8 cellular contexts compared by ENCODE assay signal in genomic region chr3:61903931-61904657, GRCh38.
DNase-seq lines count a peak whose midpoint lies in the region; ATAC-seq and TF ChIP-seq lines count a peak whose summit lies in the region.

No MANE protein-coding gene starts in this region.

- POLR2A ChIA-PET in MCF 10A (lab: Yijun Ruan, JAX): interaction anchor here (0.7 to 1.8 kb wide), 6 partner anchors 8 to 374 kb away, joined by 3 to 14 read pairs (median 4); no protein-coding TSS in a partner anchor

- BruUV-seq in MCF 10A (replicated peaks; lab: Mats Ljungman, UMichigan): no TSS peak

- H3K36me3 Mint-ChIP-seq in MCF 10A (ENCODE audit: insufficient read depth, unreplicated experiment) (peaks cover 15% of the 10 kb centered on the region), mesothelial cell of epicardium (no peaks in the 10 kb centered on the region)

- CTCF ChIA-PET in MCF 10A (lab: Yijun Ruan, JAX): interaction anchor here (0.6 to 1.9 kb wide), 4 partner anchors 10 to 225 kb away, joined by 3 to 12 read pairs (median 4); no protein-coding TSS in a partner anchor

- H3K27ac Mint-ChIP-seq in MCF 10A (ENCODE audit: low read depth, unreplicated experiment): peak overlapping the region; percentile 31
- peak overlapping the region; percentile 78 for H3K27ac Mint-ChIP-seq in mesothelial cell of epicardium

- peaks cover 11% of the 10 kb centered on the region for H3K4me1 Mint-ChIP-seq in MCF 10A (ENCODE audit: insufficient read depth, unreplicated experiment)
- H3K4me1 Mint-ChIP-seq in mesothelial cell of epicardium: peaks cover 25% of the 10 kb centered on the region

- no peak for TF ChIP-seq CTCF in MCF 10A (IDR thresholded peaks at IDR 0.05; ENCODE audit: unreplicated experiment)
- no peak for TF ChIP-seq CTCF in mesothelial cell of epicardium (IDR thresholded peaks at IDR 0.05; ENCODE audit: unreplicated experiment)

- ATAC-seq in GM18502 (IDR thresholded peaks at IDR 0.05; ENCODE audit: poor library complexity, unreplicated experiment): peak; percentile 59
- no peak for ATAC-seq in GM19324 (IDR thresholded peaks at IDR 0.05; ENCODE audit: low FRiP score, unreplicated experiment)
- ATAC-seq in HG03175 (IDR thresholded peaks at IDR 0.05; ENCODE audit: unreplicated experiment): no peak

- H3K27me3 Mint-ChIP-seq in MCF 10A (ENCODE audit: insufficient read depth, unreplicated experiment) (no peaks in the 10 kb centered on the region), mesothelial cell of epicardium (ENCODE audit: low read depth) (no peaks in the 10 kb centered on the region)

- H3K9me3 Mint-ChIP-seq in MCF 10A (ENCODE audit: unreplicated experiment) (no peaks in the 10 kb centered on the region), mesothelial cell of epicardium (no peaks in the 10 kb centered on the region)

- intact Hi-C loops in MCF 10A (cut with micrococcal nuclease): no loop called here

- DNase-seq in HT1080 (ENCODE audit: low read depth) (peak; percentile 27), MCF 10A (ENCODE audit: unreplicated experiment) (peak; percentile 85), mesothelial cell of epicardium (ENCODE audit: low spot score in 2 of 2, unreplicated experiment in 2 of 2) (no peak), T1000 (lab: John Stamatoyannopoulos, UW) (no peak), occipital lobe (lab: John Stamatoyannopoulos, UW) (no peak)

- H3K4me3 Mint-ChIP-seq in MCF 10A (ENCODE audit: unreplicated experiment): no peak overlapping the region
- no peak overlapping the region for H3K4me3 Mint-ChIP-seq in mesothelial cell of epicardium

Comparison
In these comparisons a context has a peak if more than half of its experiments do, and no peak if none do; other contexts are left out.
1. DNase-seq: peak in HT1080 (single experiment) and MCF 10A (single experiment); none in mesothelial cell of epicardium (0 of 2), T1000 (single experiment) and occipital lobe (single experiment).